In the genomic region with DNA sequence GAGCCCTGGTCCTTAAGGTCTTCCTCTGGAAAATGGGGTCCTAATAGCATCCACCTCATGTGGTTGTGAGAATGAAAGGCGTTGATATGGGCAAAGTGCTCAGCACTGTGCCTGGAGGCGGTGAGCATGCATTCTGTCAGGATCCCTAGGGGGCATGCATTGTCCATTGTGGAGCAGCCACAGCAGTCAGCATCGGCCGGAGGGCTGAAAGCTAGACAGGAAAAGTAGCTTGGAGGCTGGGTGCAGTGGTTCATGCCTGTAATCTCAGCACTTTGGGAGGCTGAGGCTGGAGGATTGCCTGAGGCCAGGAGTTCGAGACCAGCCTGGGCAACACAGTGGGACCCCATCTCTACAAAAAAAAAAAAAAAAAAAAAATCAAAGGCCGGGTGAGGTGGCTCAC, we compare ENCODE assay signal across 7 cellular contexts.
DNase-seq lines count a peak whose midpoint lies in the region; ATAC-seq lines count a peak whose summit lies in the region.

No MANE protein-coding gene starts in this region.

- DNase-seq in GM03348 (ENCODE audit: low spot score) (peak; percentile 74), Kasumi-1 (lab: John Stamatoyannopoulos, UW) (peak; percentile 15 to 50), astrocyte of the hippocampus (ENCODE audit: low read depth, low spot score) (peak; percentile 65), medulla oblongata (ENCODE audit: extremely low spot score) (peak; percentile 75)

- ATAC-seq in HG02852 (IDR thresholded peaks at IDR 0.05; ENCODE audit: unreplicated experiment), result no peak
- no peak for ATAC-seq in HG02973 (IDR thresholded peaks at IDR 0.05; ENCODE audit: unreplicated experiment)
- no peak for ATAC-seq in GM21529 (IDR thresholded peaks at IDR 0.05; ENCODE audit: unreplicated experiment)
